ENCODE assay signal across 8 cellular contexts in genomic region chr17:5282639-5283217, GRCh38. TPM values are rescaled to one million over a fixed set of nuclear protein-coding genes. Genes with fewer than 3 reads are reported as not detected.
DNase-seq lines count a peak whose midpoint lies in the region; ATAC-seq, FAIRE-seq and TF ChIP-seq lines count a peak whose summit lies in the region.

No MANE protein-coding gene starts in this region.

- H3K27ac ChIP-seq in pancreas = no peak overlapping the region
- H3K27ac ChIP-seq in upper lobe of left lung = peak overlapping the region in 3 of 4 donors; percentile 89 to 98 (median 90)

- H3K36me3 ChIP-seq in pancreas = no peaks in the 10 kb centered on the region
- H3K36me3 ChIP-seq in upper lobe of left lung = no peaks in the 10 kb centered on the region

- H3K4me3 ChIP-seq in fibroblast of pulmonary artery (replicated peaks; ENCODE audit: low read depth, low read length) (peak overlapping the region; percentile 58), pancreas (peak overlapping the region; percentile 15 to 80 (median 72)), upper lobe of left lung (peak overlapping the region; percentile 38 to 98 (median 94))

- no peak for FAIRE-seq in pancreas (lab: Jason Lieb, UNC)

- peak; percentile 31 for DNase-seq in KBM-7
- peak; percentile 59 for DNase-seq in activated CD8-positive, alpha-beta memory T cell treated with anti-CD3 and anti-CD28 coated beads, Interleukin-2, amount 50 U/mL, for 4 hours
- peak; percentile 17 for DNase-seq in fibroblast of pulmonary artery (ENCODE audit: low read depth)
- peak in 3 of 6 donors; percentile 21 to 62 (median 29) for DNase-seq in pancreas
- DNase-seq in upper lobe of left lung = no peak
- no peak for DNase-seq in MV-4-11 (lab: John Stamatoyannopoulos, UW)
- no peak for DNase-seq in NOMO-1 (lab: John Stamatoyannopoulos, UW; ENCODE audit: unreplicated experiment in 2 of 2)

- H3K27me3 ChIP-seq in pancreas (no peaks in the 10 kb centered on the region), upper lobe of left lung (no peaks in the 10 kb centered on the region)

- TF ChIP-seq CTCF in fibroblast of pulmonary artery (IDR thresholded peaks at IDR 0.05; ENCODE audit: low read length, missing control alignments) (no peak), pancreas (IDR thresholded peaks at IDR 0.05) (no peak), upper lobe of left lung (IDR thresholded peaks at IDR 0.05) (no peak)

- in situ Hi-C loops in KBM-7 (cut with MboI; ENCODE audit: low pct_unique_long_range_greater_than_20kb, low sequenced_read_pairs) = no loop called here

- no peaks in the 10 kb centered on the region for H3K9me3 ChIP-seq in pancreas
- H3K9me3 ChIP-seq in upper lobe of left lung = no peaks in the 10 kb centered on the region

- ATAC-seq in GM18868 (IDR thresholded peaks at IDR 0.05; ENCODE audit: unreplicated experiment) (peak; percentile 25), pancreas (peak in 2 of 4 donors; percentile 5 to 24), upper lobe of left lung (ENCODE audit: low FRiP score in 2 of 2) (peak in 1 of 2 donors; percentile 53)

- no peak for TF ChIP-seq POLR2A in upper lobe of left lung (IDR thresholded peaks at IDR 0.05)

- intact Hi-C loops in pancreas (cut with DNase I) = no loop called here

- WGBS in pancreas, 2 donors = 2 to 3% methylated on average over 31 to 35 of the region's 35 CpGs
- 3 to 5% methylated on average over 20 of the region's 35 CpGs for WGBS in upper lobe of left lung, 2 donors

- H3K4me1 ChIP-seq in pancreas = peaks cover 0 to 16% (median 8%) of the 10 kb centered on the region in 3 donors
- H3K4me1 ChIP-seq in upper lobe of left lung = peaks cover 20 to 39% (median 25%) of the 10 kb centered on the region in 4 donors

- TF ChIP-seq EP300 in upper lobe of left lung (IDR thresholded peaks at IDR 0.05) = no peak

RNA-seq across cellular contexts. Expression of gene RABEP1, which starts 0.6 kb away (rescaled TPM):
- total RNA-seq in pancreas (10 to 100 TPM; 13.8 to 22.6 (median 17.1) TPM), upper lobe of left lung (10 to 100 TPM; 36.1 to 81.7 (median 39.6) TPM)
- polyA plus RNA-seq in pancreas = 10 to 100 TPM; 10.4 to 12.5 TPM

RNA-seq across cellular contexts. Expression of gene SCIMP, which starts 48.1 kb away (rescaled TPM):
- total RNA-seq in pancreas = 1 to 10 TPM in 3 of 6 donors, under 1 TPM in 3; 0.09 to 4.4 (median 1.1) TPM
- polyA plus RNA-seq in pancreas = under 1 TPM; 0.07 to 0.34 TPM
- 10 to 100 TPM in 3 of 6 donors, 1 to 10 TPM in 3; 6.3 to 30.6 (median 10.7) TPM for total RNA-seq in upper lobe of left lung

Comparison
In these comparisons a context has a peak if more than half of its experiments do, and no peak if none do; other contexts are left out.
1. DNase-seq: peak in KBM-7 (single experiment), activated CD8-positive, alpha-beta memory T cell treated with anti-CD3 and anti-CD28 coated beads, Interleukin-2, amount 50 U/mL, for 4 hours (single experiment) and fibroblast of pulmonary artery (single experiment); none in upper lobe of left lung (0 of 2), MV-4-11 (single experiment) and NOMO-1 (0 of 2).
2. H3K27ac ChIP-seq: peak in upper lobe of left lung (3 of 4); none in pancreas (0 of 4).
3. Peak in every context shown above with its lines, with median percentiles within 50 percentile points of each other: H3K4me3 ChIP-seq.